In the genomic region with DNA sequence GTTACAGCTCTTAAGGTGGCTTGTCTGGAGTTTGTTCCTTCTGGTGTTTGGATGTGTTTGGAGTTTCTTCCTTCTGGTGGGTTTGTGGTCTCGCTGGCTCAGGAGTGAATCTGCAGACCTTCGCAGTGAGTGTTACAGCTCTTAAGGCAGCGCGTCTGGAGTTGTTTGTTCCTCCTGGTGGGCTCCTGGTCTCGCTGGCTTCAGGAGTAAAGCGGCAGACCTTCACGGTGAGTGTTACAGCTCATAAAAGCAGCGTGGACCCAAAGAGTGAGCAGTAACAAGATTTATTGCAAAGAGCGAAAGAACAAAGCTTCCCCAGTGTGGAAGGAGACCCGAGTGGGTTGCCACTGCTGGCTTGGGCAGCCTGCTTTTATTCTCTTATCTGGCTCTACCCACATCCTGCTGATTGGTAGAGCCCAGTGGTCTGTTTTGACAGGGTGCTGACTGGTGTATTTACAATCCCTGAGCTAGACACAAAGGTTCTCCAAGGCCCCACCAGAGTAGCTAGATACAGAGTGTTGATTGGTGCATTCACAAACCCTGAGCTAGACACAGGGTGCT, we compare ENCODE assay signal across 7 cellular contexts.
DNase-seq lines count a peak whose midpoint lies in the region; ATAC-seq and TF ChIP-seq lines count a peak whose summit lies in the region.
"Not testable (repeated sequence)": the region's sequence is repeated elsewhere in the genome, so short reads cannot be mapped to it uniquely, and the experiment has no call there.

No MANE protein-coding gene starts in this region.

- TF ChIP-seq CTCF in Calu3 (IDR thresholded peaks at IDR 0.05; ENCODE audit: unreplicated experiment); endothelial cell (IDR thresholded peaks at IDR 0.05; ENCODE audit: unreplicated experiment); natural killer cell (IDR thresholded peaks at IDR 0.05): not testable (repeated sequence)

- BruUV-seq in Calu3 (replicated peaks; lab: Mats Ljungman, UMichigan), result not testable (repeated sequence)

- peak overlapping the region; percentile 50 for H3K27ac Mint-ChIP-seq in Calu3 (ENCODE audit: unreplicated experiment)
- peak overlapping the region; percentile 56 for H3K27ac Mint-ChIP-seq in T-helper 2 cell treated with Interferon-gamma antibody and Interleukin-4, amounts not matched to agents 5 μg/mL and 100 μg/mL, for 36 hours
- peak overlapping the region; percentile 31 for H3K27ac Mint-ChIP-seq in activated T-cell treated with anti-CD3 and anti-CD28 coated beads, Interleukin-2, amount 50 U/mL, for 24 hours
- peak overlapping the region; percentile 1 for H3K27ac Mint-ChIP-seq in activated naive CD4-positive, alpha-beta T cell treated with anti-CD3 and anti-CD28 coated beads, Interleukin-2, amount 50 U/mL, for 24 hours
- H3K27ac Mint-ChIP-seq in endothelial cell (ENCODE audit: unreplicated experiment), result peak overlapping the region; percentile 81
- peak overlapping the region in 1 of 2 donors; percentile 47 for H3K27ac Mint-ChIP-seq in natural killer cell
- H3K27ac Mint-ChIP-seq in stimulated activated naive CD8-positive, alpha-beta T cell treated with anti-CD3 and anti-CD28 coated beads, Interleukin-15, Interleukin-2, amounts not matched to agents 100 ng/mL and 50 ng/mL, for 24 hours, result peak overlapping the region; percentile 39

- CTCF ChIA-PET in Calu3 (lab: Charles Lee), result not testable (repeated sequence)

- not testable (repeated sequence) for ATAC-seq in natural killer cell

- not testable (repeated sequence) for H3K9me3 Mint-ChIP-seq in Calu3 (ENCODE audit: low read depth, unreplicated experiment); T-helper 2 cell treated with Interferon-gamma antibody and Interleukin-4, amounts not matched to agents 5 μg/mL and 100 μg/mL, for 36 hours; activated T-cell treated with anti-CD3 and anti-CD28 coated beads, Interleukin-2, amount 50 U/mL, for 24 hours; activated naive CD4-positive, alpha-beta T cell treated with anti-CD3 and anti-CD28 coated beads, Interleukin-2, amount 50 U/mL, for 24 hours; endothelial cell (ENCODE audit: unreplicated experiment); natural killer cell; stimulated activated naive CD8-positive, alpha-beta T cell treated with anti-CD3 and anti-CD28 coated beads, Interleukin-15, Interleukin-2, amounts not matched to agents 100 ng/mL and 50 ng/mL, for 24 hours

- H3K4me1 Mint-ChIP-seq in Calu3 (ENCODE audit: low read depth, unreplicated experiment), result peaks cover 43% of the 10 kb centered on the region
- H3K4me1 Mint-ChIP-seq in T-helper 2 cell treated with Interferon-gamma antibody and Interleukin-4, amounts not matched to agents 5 μg/mL and 100 μg/mL, for 36 hours (ENCODE audit: low read depth), result peaks cover 40% of the 10 kb centered on the region
- peaks cover 53% of the 10 kb centered on the region for H3K4me1 Mint-ChIP-seq in activated T-cell treated with anti-CD3 and anti-CD28 coated beads, Interleukin-2, amount 50 U/mL, for 24 hours (ENCODE audit: low read depth)
- H3K4me1 Mint-ChIP-seq in activated naive CD4-positive, alpha-beta T cell treated with anti-CD3 and anti-CD28 coated beads, Interleukin-2, amount 50 U/mL, for 24 hours, result peaks cover 56% of the 10 kb centered on the region
- peaks cover 55% of the 10 kb centered on the region for H3K4me1 Mint-ChIP-seq in endothelial cell (ENCODE audit: unreplicated experiment)
- H3K4me1 Mint-ChIP-seq in natural killer cell, result peaks cover 18% of the 10 kb centered on the region in 2 donors
- peaks cover 34% of the 10 kb centered on the region for H3K4me1 Mint-ChIP-seq in stimulated activated naive CD8-positive, alpha-beta T cell treated with anti-CD3 and anti-CD28 coated beads, Interleukin-15, Interleukin-2, amounts not matched to agents 100 ng/mL and 50 ng/mL, for 24 hours (ENCODE audit: low read depth)

- DNase-seq in Calu3; T-helper 2 cell treated with Interferon-gamma antibody and Interleukin-4, amounts not matched to agents 5 μg/mL and 100 μg/mL, for 36 hours (ENCODE audit: low spot score); activated T-cell treated with anti-CD3 and anti-CD28 coated beads, Interleukin-2, amount 50 U/mL, for 24 hours; endothelial cell (ENCODE audit: low spot score); natural killer cell: not testable (repeated sequence)

- intact Hi-C loops in Calu3 (cut with micrococcal nuclease; ENCODE audit: unreplicated experiment), result not testable (repeated sequence)
- intact Hi-C loops in natural killer cell (cut with micrococcal nuclease), result loop anchor here (5.0 kb wide), 1 partner anchor 77 kb away; a partner anchor contains a TSS

- not testable (repeated sequence) for H3K36me3 Mint-ChIP-seq in Calu3 (ENCODE audit: insufficient read depth, unreplicated experiment); T-helper 2 cell treated with Interferon-gamma antibody and Interleukin-4, amounts not matched to agents 5 μg/mL and 100 μg/mL, for 36 hours (ENCODE audit: low read depth); activated T-cell treated with anti-CD3 and anti-CD28 coated beads, Interleukin-2, amount 50 U/mL, for 24 hours (ENCODE audit: low read depth); activated naive CD4-positive, alpha-beta T cell treated with anti-CD3 and anti-CD28 coated beads, Interleukin-2, amount 50 U/mL, for 24 hours; endothelial cell (ENCODE audit: low read depth, unreplicated experiment); natural killer cell; stimulated activated naive CD8-positive, alpha-beta T cell treated with anti-CD3 and anti-CD28 coated beads, Interleukin-15, Interleukin-2, amounts not matched to agents 100 ng/mL and 50 ng/mL, for 24 hours (ENCODE audit: low read depth)

- not testable (repeated sequence) for H3K4me3 Mint-ChIP-seq in Calu3 (ENCODE audit: low read depth, unreplicated experiment); endothelial cell (ENCODE audit: unreplicated experiment); stimulated activated naive CD8-positive, alpha-beta T cell treated with anti-CD3 and anti-CD28 coated beads, Interleukin-15, Interleukin-2, amounts not matched to agents 100 ng/mL and 50 ng/mL, for 24 hours
- H3K4me3 Mint-ChIP-seq in T-helper 2 cell treated with Interferon-gamma antibody and Interleukin-4, amounts not matched to agents 5 μg/mL and 100 μg/mL, for 36 hours, result peak overlapping the region; percentile 42
- H3K4me3 Mint-ChIP-seq in activated T-cell treated with anti-CD3 and anti-CD28 coated beads, Interleukin-2, amount 50 U/mL, for 24 hours, result peak overlapping the region; percentile 19
- peak overlapping the region; percentile 49 for H3K4me3 Mint-ChIP-seq in activated naive CD4-positive, alpha-beta T cell treated with anti-CD3 and anti-CD28 coated beads, Interleukin-2, amount 50 U/mL, for 24 hours
- H3K4me3 Mint-ChIP-seq in natural killer cell, result peak overlapping the region; percentile 39

- not testable (repeated sequence) for H3K27me3 Mint-ChIP-seq in Calu3 (ENCODE audit: unreplicated experiment); T-helper 2 cell treated with Interferon-gamma antibody and Interleukin-4, amounts not matched to agents 5 μg/mL and 100 μg/mL, for 36 hours (ENCODE audit: low read depth); activated T-cell treated with anti-CD3 and anti-CD28 coated beads, Interleukin-2, amount 50 U/mL, for 24 hours; activated naive CD4-positive, alpha-beta T cell treated with anti-CD3 and anti-CD28 coated beads, Interleukin-2, amount 50 U/mL, for 24 hours; endothelial cell (ENCODE audit: unreplicated experiment); natural killer cell (ENCODE audit: low read depth in 2 of 2); stimulated activated naive CD8-positive, alpha-beta T cell treated with anti-CD3 and anti-CD28 coated beads, Interleukin-15, Interleukin-2, amounts not matched to agents 100 ng/mL and 50 ng/mL, for 24 hours
